Comparison of ENCODE assay signal across 1 cellular context in genomic region chr21:24823247-24823646, GRCh38.
TF ChIP-seq lines count a peak whose summit lies in the region.

No MANE protein-coding gene starts in this region.

TF ChIP-seq in WTC11, 78 proteins besides CTCF, POLR2A, EP300 and RAD21 (continued from another document):
- TF ChIP-seq, protein P1, sequence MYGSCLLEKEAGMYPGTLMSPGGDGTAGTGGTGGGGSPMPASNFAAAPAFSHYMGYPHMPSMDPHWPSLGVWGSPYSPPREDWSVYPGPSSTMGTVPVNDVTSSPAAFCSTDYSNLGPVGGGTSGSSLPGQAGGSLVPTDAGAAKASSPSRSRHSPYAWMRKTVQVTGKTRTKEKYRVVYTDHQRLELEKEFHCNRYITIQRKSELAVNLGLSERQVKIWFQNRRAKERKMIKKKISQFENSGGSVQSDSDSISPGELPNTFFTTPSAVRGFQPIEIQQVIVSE (CRISPR knock-in tag; IDR thresholded peaks at IDR 0.05; ENCODE audit: borderline replicate concordance): no peak
- TF ChIP-seq TEAD1 (CRISPR knock-in tag; IDR thresholded peaks at IDR 0.05): no peak
- TF ChIP-seq KAT7 (CRISPR knock-in tag; IDR thresholded peaks at IDR 0.05; ENCODE audit: borderline replicate concordance): no peak
- no peak for TF ChIP-seq TEAD4 (CRISPR knock-in tag; IDR thresholded peaks at IDR 0.05)
- no peak for TF ChIP-seq AFF4 (CRISPR knock-in tag; IDR thresholded peaks at IDR 0.05; ENCODE audit: borderline replicate concordance)
